18 cellular contexts compared by ENCODE assay signal in the genomic region with DNA sequence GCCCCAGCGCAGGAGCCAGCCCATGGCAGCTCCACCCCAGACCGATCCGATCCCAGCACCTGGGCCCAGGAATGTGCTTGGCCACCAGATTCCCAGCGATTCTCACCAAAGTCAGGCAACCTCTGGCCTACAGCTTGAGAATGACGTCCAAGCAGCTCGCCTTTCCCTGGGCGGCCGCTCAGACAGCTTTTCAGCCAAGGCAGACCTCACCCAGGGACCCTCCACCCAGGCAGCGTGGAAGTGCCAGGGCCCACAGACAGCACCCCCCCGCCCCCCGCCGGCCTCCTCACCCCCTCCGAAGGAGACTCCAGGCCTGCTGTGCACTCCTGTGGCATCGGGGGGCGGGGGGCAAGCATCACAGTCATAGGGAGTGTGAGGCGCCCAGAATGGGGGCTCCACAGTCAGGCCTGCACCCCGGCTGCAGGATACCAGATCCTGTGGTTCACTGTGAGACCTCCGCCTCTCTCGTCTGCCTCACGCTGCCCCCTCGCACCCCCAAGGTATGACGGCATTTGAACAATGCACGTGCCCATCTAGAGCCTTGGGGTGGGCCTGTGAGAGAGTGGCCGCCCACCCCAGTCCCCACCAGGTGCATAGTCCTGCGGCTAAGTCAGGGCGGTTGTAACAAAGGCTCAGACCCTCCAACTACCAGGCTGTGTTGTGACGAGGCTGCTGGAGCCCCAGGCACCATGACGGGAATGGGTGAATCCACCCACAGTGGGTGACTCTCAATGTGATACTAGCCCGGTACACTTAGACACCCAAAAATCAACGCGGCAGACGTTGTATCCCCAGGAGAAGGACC. TPM values are rescaled to one million over a fixed set of nuclear protein-coding genes. Genes with fewer than 3 reads are reported as not detected.
A peak's percentile ranks its signal among the peaks of the same experiment; 100 is the strongest.
DNase-seq lines count a peak whose midpoint lies in the region; ATAC-seq and TF ChIP-seq lines count a peak whose summit lies in the region.
"Had no signal": no experiment of that assay in that cellular context is flagged by ENCODE, and none has a peak within 500 bp of the region (broad histone marks: within the 10 kb centered on the region; RNA-seq: fewer than 3 reads in every experiment).

No MANE protein-coding gene starts in this region.

- TF ChIP-seq CTCF in left ventricle myocardium inferior (IDR thresholded peaks at IDR 0.05; ENCODE audit: borderline replicate concordance) (no peak), vagina (IDR thresholded peaks at IDR 0.05) (no peak), hepatocyte (IDR thresholded peaks at IDR 0.05; ENCODE audit: poor library complexity) (no peak)

- no peak for ATAC-seq in left cardiac atrium
- ATAC-seq: CD8-positive, alpha-beta T cell; natural killer cell; PC-3 had no signal

- H2AK5ac ChIP-seq in mesendoderm (ENCODE audit: low read length): no peak overlapping the region

- H4K20me1 ChIP-seq in hepatocyte (ENCODE audit: insufficient read depth, poor library complexity, severe bottlenecking): peaks cover 71% of the 10 kb centered on the region

- TF ChIP-seq POLR2A in vagina (IDR thresholded peaks at IDR 0.05): no peak

- no peak overlapping the region for H3K23ac ChIP-seq in mesendoderm (ENCODE audit: low read length)

- peaks cover 88% of the 10 kb centered on the region for H3K4me1 ChIP-seq in left ventricle myocardium inferior
- no peaks in the 10 kb centered on the region for H3K4me1 ChIP-seq in mesendoderm (ENCODE audit: control insufficient read depth, low read depth, low read length)
- peaks cover 59 to 63% (median 62%) of the 10 kb centered on the region in 3 donors for H3K4me1 ChIP-seq in skeletal muscle tissue (ENCODE audit: control insufficient read depth in 3 of 3, insufficient read depth in 3 of 3, low read length in 3 of 3)
- peaks cover 97% of the 10 kb centered on the region for H3K4me1 ChIP-seq in vagina
- peaks cover 8% of the 10 kb centered on the region for H3K4me1 ChIP-seq in hepatocyte (ENCODE audit: insufficient read depth)

- H3K9ac ChIP-seq in mesendoderm (ENCODE audit: low read length): no peak overlapping the region
- peak overlapping the region in 2 of 3 donors; percentile 43 to 60 for H3K9ac ChIP-seq in skeletal muscle tissue (ENCODE audit: low read depth in 1 of 3, low read length in 3 of 3)
- H3K9ac ChIP-seq: KMS-11 had no signal

- no peaks in the 10 kb centered on the region for H3K9me2 ChIP-seq in hepatocyte (replicated peaks; ENCODE audit: insufficient read depth)

- intact Hi-C loops in left ventricle myocardium inferior (cut with micrococcal nuclease) (no loop called here), left cardiac atrium (cut with DNase I) (no loop called here), vagina (cut with DNase I) (no loop called here)

- DNase-seq in left ventricle myocardium inferior (no peak), left cardiac atrium (no peak), mesendoderm (no peak), vagina (ENCODE audit: extremely low spot score in 2 of 2) (no peak), HEK293T (ENCODE audit: extremely low spot score) (no peak), NCI-H2081 (lab: John Stamatoyannopoulos, UW) (no peak), hepatocyte (ENCODE audit: low spot score) (no peak)
- DNase-seq: activated CD4-positive, alpha-beta T cell treated with anti-CD3 and anti-CD28 coated beads, Interleukin-2, amount 50 U/mL, for 4 hours; activated T-cell treated with anti-CD3 and anti-CD28 coated beads, Interleukin-2, amount 50 U/mL, for 24 hours; CD8-positive, alpha-beta T cell; effector CD8-positive, alpha-beta T cell; EL; natural killer cell; NCI-H1092 treated with DMSO at 0.1 percent for 48 hours; PC-3 had no signal

- H3K9me3 ChIP-seq in left ventricle myocardium inferior (replicated peaks) (no peaks in the 10 kb centered on the region), skeletal muscle tissue (ENCODE audit: control insufficient read depth in 3 of 3, low read length in 3 of 3) (no peaks in the 10 kb centered on the region), vagina (no peaks in the 10 kb centered on the region), hepatocyte (ENCODE audit: low read depth) (no peaks in the 10 kb centered on the region)

- peaks cover 6% of the 10 kb centered on the region for H3K79me1 ChIP-seq in mesendoderm (ENCODE audit: low read length)

- H3K27ac ChIP-seq in left ventricle myocardium inferior (replicated peaks) (peak overlapping the region; percentile 85), mesendoderm (ENCODE audit: low read depth, low read length) (no peak overlapping the region), skeletal muscle tissue (ENCODE audit: low read depth, low read length) (no peak overlapping the region), vagina (peak overlapping the region; percentile 81), hepatocyte (no peak overlapping the region)
- H3K27ac ChIP-seq: KMS-11 had no signal

- H2BK120ac ChIP-seq in mesendoderm (ENCODE audit: low read depth, low read length): no peak overlapping the region

- H4K5ac ChIP-seq in mesendoderm (ENCODE audit: low read length): no peak overlapping the region

- H3K18ac ChIP-seq in mesendoderm (ENCODE audit: low read length): no peak overlapping the region

- no peak overlapping the region for H2AFZ ChIP-seq in hepatocyte

- CTCF ChIA-PET in HEK293T (lab: Yijun Ruan, JAX): interaction anchor here (0.6 kb wide), 1 partner anchor 31 kb away, joined by 5 read pairs; no protein-coding TSS in a partner anchor

- H3K79me2 ChIP-seq in mesendoderm (ENCODE audit: control insufficient read depth, insufficient read depth, low read length) (no peaks in the 10 kb centered on the region), hepatocyte (peaks cover 85% of the 10 kb centered on the region)

- H3K4me3 ChIP-seq in left ventricle myocardium inferior: peak overlapping the region; percentile 3
- no peak overlapping the region for H3K4me3 ChIP-seq in mesendoderm (ENCODE audit: low read length)
- H3K4me3 ChIP-seq in skeletal muscle tissue (ENCODE audit: low read length in 3 of 3): no peak overlapping the region
- no peak overlapping the region for H3K4me3 ChIP-seq in vagina
- no peak overlapping the region for H3K4me3 ChIP-seq in hepatocyte
- H3K4me3 ChIP-seq: lung had no signal

- H3K36me3 ChIP-seq in left ventricle myocardium inferior: peaks cover 9% of the 10 kb centered on the region
- no peaks in the 10 kb centered on the region for H3K36me3 ChIP-seq in mesendoderm (ENCODE audit: control insufficient read depth, insufficient read depth, low read length)
- peaks cover 0 to 3% (median 0%) of the 10 kb centered on the region in 3 donors for H3K36me3 ChIP-seq in skeletal muscle tissue (ENCODE audit: control insufficient read depth in 3 of 3, insufficient read depth in 3 of 3, low read length in 3 of 3)
- no peaks in the 10 kb centered on the region for H3K36me3 ChIP-seq in vagina
- no peaks in the 10 kb centered on the region for H3K36me3 ChIP-seq in hepatocyte (replicated peaks; ENCODE audit: insufficient read depth, low read depth)

- POLR2A ChIA-PET in HEK293T (lab: Yijun Ruan, JAX): interaction anchor here (1.5 kb wide), 1 partner anchor 10 kb away, joined by 4 read pairs; no protein-coding TSS in a partner anchor

- H3K27me3 ChIP-seq in left ventricle myocardium inferior (ENCODE audit: low read depth): no peaks in the 10 kb centered on the region
- no peaks in the 10 kb centered on the region for H3K27me3 ChIP-seq in mesendoderm (ENCODE audit: insufficient read depth, low read length, poor library complexity)
- H3K27me3 ChIP-seq in skeletal muscle tissue (ENCODE audit: control insufficient read depth in 3 of 3, insufficient read depth in 3 of 3, low read length in 3 of 3): no peaks in the 10 kb centered on the region
- no peaks in the 10 kb centered on the region for H3K27me3 ChIP-seq in vagina
- no peaks in the 10 kb centered on the region for H3K27me3 ChIP-seq in hepatocyte

- no peak overlapping the region for H3K4ac ChIP-seq in mesendoderm (ENCODE audit: low read depth, low read length)

- no peak overlapping the region for H2BK5ac ChIP-seq in mesendoderm (ENCODE audit: low read length)

- no peak overlapping the region for H2BK15ac ChIP-seq in mesendoderm (replicated peaks; ENCODE audit: low read depth)

- no CpG with 5 or more reads among the region's 32 CpGs for WGBS in mesendoderm (ENCODE audit: extremely low coverage, insufficient coverage, low lambda C conversion rate)
- WGBS in hepatocyte (ENCODE audit: low lambda C conversion rate, missing lambda C conversion rate): 95% methylated on average over 29 of the region's 32 CpGs

- H4K8ac ChIP-seq in mesendoderm (ENCODE audit: low read depth, low read length): no peak overlapping the region

- H3K4me2 ChIP-seq in mesendoderm (ENCODE audit: low read length) (no peak overlapping the region), hepatocyte (no peak overlapping the region)
- H3K4me2 ChIP-seq: KMS-11 had no signal

- peak overlapping the region; percentile 34 for H3K56ac ChIP-seq in mesendoderm (ENCODE audit: low read length)

TF ChIP-seq in HEK293T, 16 proteins besides CTCF, POLR2A, EP300 and RAD21 (continues in another document):
- TF ChIP-seq CTBP1 (IDR thresholded peaks at IDR 0.05; ENCODE audit: borderline replicate concordance) (no peak), LEF1 (IDR thresholded peaks at IDR 0.05; ENCODE audit: borderline replicate concordance) (no peak), ARNT (IDR thresholded peaks at IDR 0.05) (no peak)
- TF ChIP-seq, protein P1, sequence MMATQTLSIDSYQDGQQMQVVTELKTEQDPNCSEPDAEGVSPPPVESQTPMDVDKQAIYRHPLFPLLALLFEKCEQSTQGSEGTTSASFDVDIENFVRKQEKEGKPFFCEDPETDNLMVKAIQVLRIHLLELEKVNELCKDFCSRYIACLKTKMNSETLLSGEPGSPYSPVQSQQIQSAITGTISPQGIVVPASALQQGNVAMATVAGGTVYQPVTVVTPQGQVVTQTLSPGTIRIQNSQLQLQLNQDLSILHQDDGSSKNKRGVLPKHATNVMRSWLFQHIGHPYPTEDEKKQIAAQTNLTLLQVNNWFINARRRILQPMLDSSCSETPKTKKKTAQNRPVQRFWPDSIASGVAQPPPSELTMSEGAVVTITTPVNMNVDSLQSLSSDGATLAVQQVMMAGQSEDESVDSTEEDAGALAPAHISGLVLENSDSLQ (IDR thresholded peaks at IDR 0.05): no peak

RNA-seq across cellular contexts. Expression of a gene that starts 6.0 kb away (rescaled TPM):
- 0.55 TPM for total RNA-seq in left ventricle myocardium inferior
- 1 to 10 TPM; 1.7 to 2.3 TPM for total RNA-seq in left cardiac atrium
- 0.06 TPM for polyA plus RNA-seq in mesendoderm (2013, experiment 1 of 2)
- 0.03 TPM for polyA plus RNA-seq in mesendoderm (2013, experiment 2 of 2)
- total RNA-seq in skeletal muscle tissue: 1.6 TPM
- 7.9 TPM for total RNA-seq in vagina
- total RNA-seq in hepatocyte: 0.44 and 0.97 TPM in 2 replicates
- 0.17 and 0.91 TPM in 2 replicates for polyA plus RNA-seq in hepatocyte

RNA-seq across cellular contexts. Expression of a gene that starts 28.2 kb away (rescaled TPM):
- total RNA-seq in left ventricle myocardium inferior (91.8 TPM), left cardiac atrium (100 to 1,000 TPM; 161 to 191 TPM), skeletal muscle tissue (39.7 TPM), vagina (181 TPM), hepatocyte (54.7 and 63.3 TPM in 2 replicates)
- polyA plus RNA-seq in mesendoderm (2013, experiment 1 of 2): 25.3 TPM
- polyA plus RNA-seq in mesendoderm (2013, experiment 2 of 2): 24.9 TPM
- 20.9 and 23.3 TPM in 2 replicates for polyA plus RNA-seq in hepatocyte

RNA-seq across cellular contexts. Expression of a gene that starts 56.4 kb away (rescaled TPM):
- 19.4 TPM for total RNA-seq in left ventricle myocardium inferior
- 10 to 100 TPM; 28.1 to 48.1 TPM for total RNA-seq in left cardiac atrium
- 51.3 TPM for polyA plus RNA-seq in mesendoderm (2013, experiment 1 of 2)
- polyA plus RNA-seq in mesendoderm (2013, experiment 2 of 2): 53.0 TPM
- total RNA-seq in skeletal muscle tissue: 25.6 TPM
- 71.2 TPM for total RNA-seq in vagina
- total RNA-seq in hepatocyte: 17.7 and 20.9 TPM in 2 replicates
- 26.2 and 31.6 TPM in 2 replicates for polyA plus RNA-seq in hepatocyte

Comparison
In these comparisons a context has a peak if more than half of its experiments do, and no peak if none do; other contexts are left out.
1. H3K27ac ChIP-seq: peak in left ventricle myocardium inferior (single experiment) and vagina (single experiment); none in mesendoderm (single experiment), skeletal muscle tissue (single experiment) and hepatocyte (single experiment).